19 cellular contexts compared by ENCODE assay signal in the genomic region with DNA sequence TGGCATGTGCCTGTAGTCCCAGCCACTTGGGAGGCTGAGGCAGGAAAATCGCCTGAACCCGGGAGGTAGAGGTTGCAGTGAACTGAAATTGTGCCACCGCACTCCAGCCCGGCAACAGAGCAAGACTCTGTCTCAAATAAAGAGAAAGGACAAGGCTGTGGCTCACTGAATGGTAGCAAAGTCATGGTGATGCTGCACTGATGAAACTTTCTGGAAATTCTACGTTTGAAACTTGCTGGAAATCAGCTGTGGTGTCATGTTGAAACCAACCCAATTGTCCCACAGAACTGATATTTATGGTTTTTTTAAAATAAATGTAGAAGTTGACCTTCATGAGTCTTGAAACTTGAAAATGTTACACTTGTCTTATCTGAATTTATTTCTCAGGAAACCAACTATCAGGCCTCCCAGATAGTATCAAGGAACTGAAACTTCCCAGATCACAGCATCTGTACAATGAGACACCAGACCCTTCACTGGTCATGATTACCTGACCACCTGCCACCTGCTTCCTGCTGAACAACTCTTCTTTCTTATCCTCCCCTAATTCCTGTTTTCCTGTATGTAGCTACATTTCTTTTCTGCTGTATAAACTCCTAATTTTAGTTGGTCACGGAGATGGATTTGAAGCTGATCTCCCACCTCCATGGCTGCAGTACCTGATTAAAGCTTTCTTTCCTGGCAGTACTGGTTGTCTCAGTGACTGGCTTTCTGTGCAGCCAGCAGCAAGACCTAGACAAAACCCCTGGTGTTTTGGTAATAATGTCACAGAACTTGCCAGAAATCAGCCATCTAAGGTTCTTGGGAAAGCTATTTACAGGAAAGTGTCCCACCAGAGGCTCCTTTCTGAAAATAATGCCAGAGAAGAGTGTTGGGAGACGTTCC. TPM values are rescaled to one million over a fixed set of nuclear protein-coding genes. Genes with fewer than 3 reads are reported as not detected.
DNase-seq lines count a peak whose midpoint lies in the region; ATAC-seq and TF ChIP-seq lines count a peak whose summit lies in the region.
"Had no signal": no experiment of that assay in that cellular context is flagged by ENCODE, and none has a peak within 500 bp of the region (broad histone marks: within the 10 kb centered on the region; RNA-seq: fewer than 3 reads in every experiment).

No MANE protein-coding gene starts in this region.

- no peak for TF ChIP-seq POLR2A in body of pancreas (IDR thresholded peaks at IDR 0.05)

- H2AFZ ChIP-seq in OCI-LY7 (ENCODE audit: low read length), result peak overlapping the region; percentile 72; the same call in 1 of the 2 replicates

- no peak overlapping the region for H3K27ac ChIP-seq in HEK293 (ENCODE audit: extremely low read depth, low read depth, low read length)
- H3K27ac ChIP-seq in OCI-LY7 (ENCODE audit: low read depth, low read length, poor library complexity, severe bottlenecking), result peak overlapping the region; percentile 100
- H3K27ac ChIP-seq in body of pancreas, result no peak overlapping the region
- H3K27ac ChIP-seq: breast epithelium, coronary artery, heart left ventricle, transverse colon had no signal

- intact Hi-C loops in OCI-LY7 (cut with micrococcal nuclease; ENCODE audit: unreplicated experiment), result loop anchor here (10.0 kb wide), 1 partner anchor 137 kb away; no protein-coding TSS in a partner anchor
- intact Hi-C loops in body of pancreas (cut with DNase I), result no loop called here

- peak overlapping the region in 5 of 6 donors; percentile 24 to 90 (median 60) for H3K27ac Mint-ChIP-seq in naive B cell
- H3K27ac Mint-ChIP-seq: immature natural killer cell had no signal

- WGBS in body of pancreas, 2 donors, result 63 to 72% methylated on average over 7 of the region's 7 CpGs

- CTCF ChIA-PET in HEK293 (lab: Yijun Ruan, JAX) (interaction anchor here (0.7 to 0.8 kb wide), 2 partner anchors 12 to 29 kb away, joined by 3 to 6 read pairs; no protein-coding TSS in a partner anchor), OCI-LY7 (lab: Charles Lee; ENCODE audit: unreplicated experiment) (no interaction called here)

- peak overlapping the region in 6 of 8 donors; percentile 26 to 68 (median 41) for H3K4me3 Mint-ChIP-seq in naive B cell
- H3K4me3 Mint-ChIP-seq: immature natural killer cell had no signal

- no peaks in the 10 kb centered on the region for H3K9me3 ChIP-seq in HEK293 (ENCODE audit: control insufficient read depth, insufficient read depth, low read depth, low read length)
- H3K9me3 ChIP-seq in OCI-LY7 (ENCODE audit: low read length), result peaks cover 36% of the 10 kb centered on the region; the same call in 1 of the 2 replicates
- no peaks in the 10 kb centered on the region for H3K9me3 ChIP-seq in body of pancreas
- H3K9me3 ChIP-seq: breast epithelium, transverse colon had no signal

- no peaks in the 10 kb centered on the region for H3K79me2 ChIP-seq in OCI-LY7 (ENCODE audit: insufficient read depth, low read depth, low read length)

- ATAC-seq in naive B cell (ENCODE audit: low read depth in 2 of 2) (peak; percentile 68 to 74), body of pancreas (no peak)
- ATAC-seq: heart left ventricle had no signal

- H3K27me3 ChIP-seq in body of pancreas, result no peaks in the 10 kb centered on the region
- H3K27me3 ChIP-seq: breast epithelium, heart left ventricle, transverse colon had no signal

- no TSS peak for BruUV-seq in OCI-LY7 (replicated peaks; lab: Mats Ljungman, UMichigan)

- TF ChIP-seq CTCF in HEK293 (tag by site-specific recombination; IDR thresholded peaks at IDR 0.05) (no peak), OCI-LY7 (conservative IDR thresholded peaks at IDR 0.05; ENCODE audit: low read length) (no peak), body of pancreas (IDR thresholded peaks at IDR 0.05) (no peak)

- peak overlapping the region; percentile 62 for H3K4me2 ChIP-seq in OCI-LY7 (ENCODE audit: low read length)

- peaks cover 0 to 7% of the 10 kb centered on the region in 2 donors for H3K36me3 Mint-ChIP-seq in naive B cell

- peaks cover 0 to 6% (median 0%) of the 10 kb centered on the region in 7 donors for H3K9me3 Mint-ChIP-seq in naive B cell

- H3K27me3 Mint-ChIP-seq in naive B cell, result no peaks in the 10 kb centered on the region

- H3K4me1 ChIP-seq in HEK293 (ENCODE audit: control insufficient read depth, insufficient read depth, low read length) (no peaks in the 10 kb centered on the region), OCI-LY7 (ENCODE audit: insufficient read depth, low read length, poor library complexity, severe bottlenecking) (peaks cover 47% of the 10 kb centered on the region), body of pancreas (no peaks in the 10 kb centered on the region)
- H3K4me1 ChIP-seq: breast epithelium had no signal

- H3K36me3 ChIP-seq in HEK293 (ENCODE audit: control insufficient read depth in 2 of 2, insufficient read depth in 1 of 2, low read length in 2 of 2) (no peaks in the 10 kb centered on the region), OCI-LY7 (ENCODE audit: insufficient read depth, low read length) (no peaks in the 10 kb centered on the region; the same call in 1 of the 2 replicates), body of pancreas (replicated peaks in 1 of 2; ENCODE audit: insufficient read depth in 1 of 2, low read depth in 2 of 2) (no peaks in the 10 kb centered on the region)
- H3K36me3 ChIP-seq: breast epithelium, heart left ventricle, transverse colon had no signal

- DNase-seq in OCI-LY7 (ENCODE audit: low spot score) (peak; percentile 83), naive B cell (peak; percentile 24), anterior cingulate cortex (lab: John Stamatoyannopoulos, UW) (no peak), body of pancreas (no peak)
- DNase-seq in activated CD8-positive, alpha-beta memory T cell treated with anti-CD3 and anti-CD28 coated beads, Interleukin-2, amount 50 U/mL, for 48 hours, result no peak
- DNase-seq: activated CD4-positive, alpha-beta T cell treated with anti-CD3 and anti-CD28 coated beads for 1 hour; DMS79; HCEC 1CT; heart left ventricle; immature natural killer cell; NCI-H1694; NCI-H2227 treated with DMSO at 0.1 percent for 48 hours; NCI-H82; occipital lobe; retina; transverse colon had no signal

- POLR2A ChIA-PET in HEK293 (lab: Yijun Ruan, JAX) (interaction anchor here (1.1 kb wide), 1 partner anchor 37 kb away, joined by 3 read pairs; the partner anchor contains the start of gene ENDOG), OCI-LY7 (lab: Charles Lee) (interaction anchor here (0.9 to 2.1 kb wide), 3 partner anchors 9 to 99 kb away, joined by 3 to 9 read pairs (median 4); partner anchors contain the start of genes ENDOG and ZER1)

- H3K4me3 ChIP-seq in HEK293 (ENCODE audit: low read depth, low read length) (no peak overlapping the region), OCI-LY7 (ENCODE audit: low read depth, low read length, poor library complexity, severe bottlenecking) (peak overlapping the region; percentile 43), body of pancreas (no peak overlapping the region)
- H3K4me3 ChIP-seq: breast epithelium, coronary artery, heart left ventricle, transverse colon had no signal

- H4K20me1 ChIP-seq in OCI-LY7 (ENCODE audit: insufficient read depth, low read length), result no peaks in the 10 kb centered on the region

- H3K9me2 ChIP-seq in OCI-LY7 (ENCODE audit: insufficient read depth, low read length), result no peaks in the 10 kb centered on the region

- H3K4me1 Mint-ChIP-seq in naive B cell, result peaks cover 5 to 20% (median 12%) of the 10 kb centered on the region in 3 donors
- H3K4me1 Mint-ChIP-seq: immature natural killer cell had no signal

TF ChIP-seq in HEK293, 187 proteins besides CTCF, POLR2A, EP300 and RAD21:
- no peak for TF ChIP-seq ZNF221 (tag by site-specific recombination; IDR thresholded peaks at IDR 0.05; ENCODE audit: borderline replicate concordance)
- TF ChIP-seq SETDB1 (IDR thresholded peaks at IDR 0.05; ENCODE audit: insufficient read length, low read length), result peak; percentile 79
TF ChIP-seq in HEK293: peak in this region for 1.

RNA-seq across cellular contexts. Expression of gene TBC1D13, which starts 5.6 kb away (rescaled TPM):
- 14.9 and 18.7 TPM in 2 replicates for total RNA-seq in OCI-LY7 (2014; rRNA removed; shearing (Covaris generic))
- total RNA-seq in OCI-LY7 (2022), result 18.9 and 24.7 TPM in 2 replicates
- polyA plus RNA-seq in naive B cell (ENCODE audit: low read depth in 6 of 6), result 10 to 100 TPM; 23.8 to 39.7 (median 25.6) TPM
- 10 to 100 TPM; 17.5 to 19.5 TPM for total RNA-seq in body of pancreas

RNA-seq across cellular contexts. Expression of gene ZER1, which starts 9.7 kb away (rescaled TPM):
- total RNA-seq in OCI-LY7 (2014; rRNA removed; shearing (Covaris generic)), result 6.9 and 11.0 TPM in 2 replicates
- total RNA-seq in OCI-LY7 (2022) (15.1 and 20.0 TPM in 2 replicates), body of pancreas (10 to 100 TPM; 25.7 to 41.9 TPM)
- 10 to 100 TPM; 30.9 to 43.1 (median 33.0) TPM for polyA plus RNA-seq in naive B cell (ENCODE audit: low read depth in 6 of 6)

RNA-seq across cellular contexts. Expression of gene ENDOG, which starts 36.9 kb away (rescaled TPM):
- total RNA-seq in OCI-LY7 (2014; rRNA removed; shearing (Covaris generic)), result 31.9 and 35.2 TPM in 2 replicates
- 24.8 and 29.4 TPM in 2 replicates for total RNA-seq in OCI-LY7 (2022)
- 10 to 100 TPM in 4 of 6 donors, 1 to 10 TPM in 2; 5.0 to 17.8 (median 14.7) TPM for polyA plus RNA-seq in naive B cell (ENCODE audit: low read depth in 6 of 6)
- total RNA-seq in body of pancreas, result 10 to 100 TPM; 22.4 to 24.9 TPM

RNA-seq across cellular contexts. Expression of gene SPOUT1, which starts 48.2 kb away (rescaled TPM):
- total RNA-seq in OCI-LY7 (2014; rRNA removed; shearing (Covaris generic)), result 38.9 and 51.2 TPM in 2 replicates
- 47.8 and 52.5 TPM in 2 replicates for total RNA-seq in OCI-LY7 (2022)
- polyA plus RNA-seq in naive B cell (ENCODE audit: low read depth in 6 of 6), result 10 to 100 TPM; 38.6 to 60.4 (median 52.5) TPM
- total RNA-seq in body of pancreas, result 10 to 100 TPM; 16.2 to 16.3 TPM

RNA-seq across cellular contexts. Expression of gene ZDHHC12, which starts 57.5 kb away (rescaled TPM):
- 29.0 and 56.8 TPM in 2 replicates for total RNA-seq in OCI-LY7 (2014; rRNA removed; shearing (Covaris generic))
- total RNA-seq in OCI-LY7 (2022) (37.0 and 40.0 TPM in 2 replicates), body of pancreas (10 to 100 TPM; 21.1 to 64.9 TPM)
- 10 to 100 TPM; 17.9 to 47.6 (median 43.2) TPM for polyA plus RNA-seq in naive B cell (ENCODE audit: low read depth in 6 of 6)

Comparison
In these comparisons a context has a peak if more than half of its experiments do, and no peak if none do; other contexts are left out.
1. DNase-seq: peak in OCI-LY7 (single experiment) and naive B cell (single experiment); none in activated CD8-positive, alpha-beta memory T cell treated with anti-CD3 and anti-CD28 coated beads, Interleukin-2, amount 50 U/mL, for 48 hours (single experiment), anterior cingulate cortex (0 of 58) and body of pancreas (0 of 4).